10 cellular contexts compared by ENCODE assay signal in genomic region chr5:131533844-131534243, GRCh38.
A peak's percentile ranks its signal among the peaks of the same experiment; 100 is the strongest.
DNase-seq lines count a peak whose midpoint lies in the region; ATAC-seq and TF ChIP-seq lines count a peak whose summit lies in the region.
"Had no signal": no experiment of that assay in that cellular context is flagged by ENCODE, and none has a peak within 500 bp of the region (broad histone marks: within the 10 kb centered on the region; RNA-seq: fewer than 3 reads in every experiment).

No MANE protein-coding gene starts in this region.

- TF ChIP-seq POLR2A in gastroesophageal sphincter (IDR thresholded peaks at IDR 0.05), result no peak

- 94 to 100% methylated on average over 1 of the region's 1 CpG for WGBS in gastroesophageal sphincter (ENCODE audit: low coverage in 1 of 2), 2 donors

- POLR2A ChIA-PET in CD8-positive, alpha-beta T cell (lab: Charles Lee), result interaction anchor here (2.2 kb wide), 1 partner anchor 12 kb away, joined by 6 read pairs; no protein-coding TSS in a partner anchor

- H3K4me1 ChIP-seq in CD8-positive, alpha-beta T cell (ENCODE audit: insufficient read depth, low read length), result peaks cover 88% of the 10 kb centered on the region
- peaks cover 0 to 39% (median 5%) of the 10 kb centered on the region in 3 donors for H3K4me1 ChIP-seq in gastroesophageal sphincter

- H3K27ac ChIP-seq in CD8-positive, alpha-beta T cell (ENCODE audit: low read depth, low read length), result no peak overlapping the region
- H3K27ac ChIP-seq in gastroesophageal sphincter, result no peak overlapping the region
- H3K27ac ChIP-seq: heart left ventricle had no signal

- intact Hi-C loops in CD8-positive, alpha-beta T cell (cut with DNase I, micrococcal nuclease), result loop anchor here in 1 of 2 experiments (2.0 to 5.0 kb wide), 3 partner anchors 15 to 263 kb away; partner anchors contain the start of genes FNIP1 and RAPGEF6

- peak overlapping the region; percentile 93 for H3K27ac Mint-ChIP-seq in CD8-positive, alpha-beta T cell

- no peak overlapping the region for H3K4me3 ChIP-seq in CD8-positive, alpha-beta T cell (ENCODE audit: low read depth, low read length)
- H3K4me3 ChIP-seq in foreskin fibroblast (ENCODE audit: low read depth in 1 of 2, low read length in 2 of 2), result no peak overlapping the region
- no peak overlapping the region for H3K4me3 ChIP-seq in gastroesophageal sphincter
- H3K4me3 ChIP-seq: heart left ventricle, sigmoid colon had no signal

- peaks cover 23% of the 10 kb centered on the region for H3K36me3 Mint-ChIP-seq in CD8-positive, alpha-beta T cell

- H3K9me3 Mint-ChIP-seq in CD8-positive, alpha-beta T cell, result no peaks in the 10 kb centered on the region

- H3K9me3 ChIP-seq in CD8-positive, alpha-beta T cell (ENCODE audit: low read length), result no peaks in the 10 kb centered on the region
- no peaks in the 10 kb centered on the region for H3K9me3 ChIP-seq in gastroesophageal sphincter
- H3K9me3 ChIP-seq: heart left ventricle, sigmoid colon had no signal

- peak overlapping the region; percentile 20 for H3K4me3 Mint-ChIP-seq in CD8-positive, alpha-beta T cell

- no peaks in the 10 kb centered on the region for H3K27me3 ChIP-seq in CD8-positive, alpha-beta T cell (ENCODE audit: insufficient read depth, low read length)
- no peaks in the 10 kb centered on the region for H3K27me3 ChIP-seq in gastroesophageal sphincter
- H3K27me3 ChIP-seq: heart left ventricle, sigmoid colon had no signal

- peaks cover 76% of the 10 kb centered on the region for H3K4me1 Mint-ChIP-seq in CD8-positive, alpha-beta T cell (ENCODE audit: low read depth)

- no peak for ATAC-seq in CD8-positive, alpha-beta T cell
- ATAC-seq in SK-N-SH treated with all-trans-retinoic acid at 6 μM for 48 hours, result peak; percentile 54; the same call in 2 of the 3 replicates
- no peak for ATAC-seq in gastroesophageal sphincter
- no peak for ATAC-seq in HG02852 (IDR thresholded peaks at IDR 0.05; ENCODE audit: unreplicated experiment)
- ATAC-seq: heart left ventricle had no signal

- DNase-seq in CD8-positive, alpha-beta T cell, result no peak
- DNase-seq in foreskin fibroblast, result no peak
- no peak for DNase-seq in SW480 (ENCODE audit: low spot score)
- DNase-seq: heart left ventricle, NCI-H2081, sigmoid colon had no signal

- H3K36me3 ChIP-seq in CD8-positive, alpha-beta T cell (ENCODE audit: insufficient read depth, low read length), result no peaks in the 10 kb centered on the region
- H3K36me3 ChIP-seq in gastroesophageal sphincter, result peaks cover 0 to 3% of the 10 kb centered on the region in 2 donors
- H3K36me3 ChIP-seq: heart left ventricle, sigmoid colon had no signal

- TF ChIP-seq EP300 in gastroesophageal sphincter (IDR thresholded peaks at IDR 0.05), result no peak

- no peak for TF ChIP-seq CTCF in CD8-positive, alpha-beta T cell (IDR thresholded peaks at IDR 0.05)
- TF ChIP-seq CTCF in GM12872 (IDR thresholded peaks at IDR 0.05; ENCODE audit: insufficient read depth, low read depth, low read length) (peak; percentile 23; the same call in 1 of the 3 replicates), foreskin fibroblast (IDR thresholded peaks at IDR 0.05; ENCODE audit: low read depth, low read length) (peak; percentile 1), gastroesophageal sphincter (IDR thresholded peaks at IDR 0.05) (peak in 1 of 4 experiments; percentile 19)

- CTCF ChIA-PET in CD8-positive, alpha-beta T cell (lab: Charles Lee), result interaction anchor here (3.1 kb wide), 1 partner anchor 55 kb away, joined by 16 read pairs; no protein-coding TSS in a partner anchor

- no peaks in the 10 kb centered on the region for H3K27me3 Mint-ChIP-seq in CD8-positive, alpha-beta T cell (ENCODE audit: low read depth)

TF ChIP-seq in SK-N-SH treated with all-trans-retinoic acid at 6 μM for 48 hours, 23 proteins besides CTCF, POLR2A, EP300 and RAD21:
- no peak for TF ChIP-seq ZNF565 (CRISPR knock-in tag; conservative IDR thresholded peaks at IDR 0.05; ENCODE audit: low read depth)
TF ChIP-seq in SK-N-SH treated with all-trans-retinoic acid at 6 μM for 48 hours: peak in this region for 0.
